8 cellular contexts compared by ENCODE assay signal in genomic region chr4:129092636-129093172, GRCh38. TPM values are rescaled to one million over a fixed set of nuclear protein-coding genes. Genes with fewer than 3 reads are reported as not detected.
A peak's percentile ranks its signal among the peaks of the same experiment; 100 is the strongest.
DNase-seq lines count a peak whose midpoint lies in the region; ATAC-seq, FAIRE-seq and TF ChIP-seq lines count a peak whose summit lies in the region.

No MANE protein-coding gene starts in this region.

- H3K27me3 ChIP-seq in GM23248 (replicated peaks; ENCODE audit: insufficient read depth) (no peaks in the 10 kb centered on the region), SJSA1 (replicated peaks) (no peaks in the 10 kb centered on the region), left ventricle myocardium inferior (ENCODE audit: low read depth) (no peaks in the 10 kb centered on the region)

- no peak for ATAC-seq in HG02884 (IDR thresholded peaks at IDR 0.05; ENCODE audit: unreplicated experiment)
- ATAC-seq in HG02588 (IDR thresholded peaks at IDR 0.05; ENCODE audit: unreplicated experiment) = no peak
- no peak for ATAC-seq in HG03045 (IDR thresholded peaks at IDR 0.05; ENCODE audit: unreplicated experiment)

- peak overlapping the region; percentile 98 for H2AFZ ChIP-seq in GM23248

- H3K4me3 ChIP-seq in GM23248 (peak overlapping the region; percentile 92), SJSA1 (peak overlapping the region; percentile 69), left ventricle myocardium inferior (peak overlapping the region; percentile 86), skin epidermis (peak overlapping the region; percentile 52 to 88 (median 81))

- peak overlapping the region; percentile 99 for H3K27ac ChIP-seq in GM23248
- H3K27ac ChIP-seq in SJSA1 = peak overlapping the region; percentile 94
- peak overlapping the region; percentile 97 for H3K27ac ChIP-seq in left ventricle myocardium inferior (replicated peaks)
- H3K27ac ChIP-seq in skin epidermis = peak overlapping the region; percentile 82 to 98 (median 94)

- no peak for TF ChIP-seq POLR2A in GM12891 (IDR thresholded peaks at IDR 0.05; ENCODE audit: low read depth, low read length)

- H3K36me3 ChIP-seq in GM23248 (ENCODE audit: low read depth) (no peaks in the 10 kb centered on the region), SJSA1 (peaks cover 14% of the 10 kb centered on the region), left ventricle myocardium inferior (no peaks in the 10 kb centered on the region)

- H3K4me1 ChIP-seq in GM23248 (ENCODE audit: insufficient read depth) (peaks cover 20% of the 10 kb centered on the region), SJSA1 (replicated peaks) (peaks cover 12% of the 10 kb centered on the region; the same call in 1 of the 2 replicates), left ventricle myocardium inferior (peaks cover 51% of the 10 kb centered on the region)

- peaks cover 10% of the 10 kb centered on the region for H3F3A ChIP-seq in GM23248 (ENCODE audit: insufficient read depth)

- H3K9me2 ChIP-seq in GM23248 (ENCODE audit: insufficient read depth) = no peaks in the 10 kb centered on the region

- no peaks in the 10 kb centered on the region for H4K20me1 ChIP-seq in GM23248 (ENCODE audit: insufficient read depth)

- no peaks in the 10 kb centered on the region for H3K9me3 ChIP-seq in GM23248 (ENCODE audit: low read depth)
- no peaks in the 10 kb centered on the region for H3K9me3 ChIP-seq in SJSA1 (replicated peaks)
- H3K9me3 ChIP-seq in left ventricle myocardium inferior (replicated peaks) = no peaks in the 10 kb centered on the region

- 1% methylated on average over 10 of the region's 10 CpGs for WGBS in GM23248 (ENCODE audit: low coverage in 1 of 2, low lambda C conversion rate in 2 of 2, missing lambda C conversion rate in 2 of 2), 2 experiments

- TF ChIP-seq CTCF in left ventricle myocardium inferior (IDR thresholded peaks at IDR 0.05; ENCODE audit: borderline replicate concordance) = no peak

- FAIRE-seq in GM12891 (lab: Jason Lieb, UNC) = no peak

- in situ Hi-C loops in GM23248 (cut with MboI) = no loop called here

- H3K79me2 ChIP-seq in GM23248 (ENCODE audit: insufficient read depth) = peaks cover 52% of the 10 kb centered on the region

- peak overlapping the region; percentile 96 for H3K4me2 ChIP-seq in GM23248 (ENCODE audit: unreplicated experiment)

- intact Hi-C loops in left ventricle myocardium inferior (cut with micrococcal nuclease) = no loop called here

- peak overlapping the region; percentile 97 for H3K9ac ChIP-seq in GM23248

- peak; percentile 60 for DNase-seq in GM23248
- DNase-seq in SJSA1 (ENCODE audit: low read depth in 1 of 2, low spot score in 2 of 2) = no peak
- no peak for DNase-seq in left ventricle myocardium inferior
- no peak for DNase-seq in GM12891 (ENCODE audit: insufficient read length, low spot score)

TF ChIP-seq in GM12891, 5 proteins besides CTCF, POLR2A, EP300 and RAD21:
- TF ChIP-seq TAF1 (IDR thresholded peaks at IDR 0.05; ENCODE audit: low read depth, low read length) = no peak
- TF ChIP-seq PAX5 (IDR thresholded peaks at IDR 0.05; ENCODE audit: insufficient read depth, low read length, severe bottlenecking) = no peak
TF ChIP-seq in GM12891: peak in this region for 0.

RNA-seq across cellular contexts. Expression of gene SCLT1, which starts 0.6 kb away (rescaled TPM):
- total RNA-seq in GM23248 (2014; rRNA removed; shearing (Covaris generic)) = 7.3 and 12.5 TPM in 2 replicates
- polyA plus RNA-seq in GM23248 (2016; fragmentation: Nextera tagmentation; extraction: Ambion mirVana) = 7.5 and 9.0 TPM in 2 replicates
- 32.2 and 33.7 TPM in 2 replicates for total RNA-seq in SJSA1 (2014; rRNA removed; shearing (Covaris generic))
- total RNA-seq in left ventricle myocardium inferior = 10.3 TPM
- polyA plus RNA-seq in GM12891 (2012; ENCODE audit: low read depth, missing spikeins) = 12.5 TPM

RNA-seq across cellular contexts. Expression of gene C4orf33, which starts 3.2 kb away (rescaled TPM):
- 5.6 and 6.4 TPM in 2 replicates for total RNA-seq in GM23248 (2014; rRNA removed; shearing (Covaris generic))
- 5.3 and 7.8 TPM in 2 replicates for polyA plus RNA-seq in GM23248 (2016; fragmentation: Nextera tagmentation; extraction: Ambion mirVana)
- total RNA-seq in SJSA1 (2014; rRNA removed; shearing (Covaris generic)) = 21.6 and 38.3 TPM in 2 replicates
- 4.7 TPM for total RNA-seq in left ventricle myocardium inferior
- 14.5 TPM for polyA plus RNA-seq in GM12891 (2012; ENCODE audit: low read depth, missing spikeins)
